Comparison of ENCODE assay signal across 8 cellular contexts in genomic region chr9:6645153-6646027, GRCh38. TPM values are rescaled to one million over a fixed set of nuclear protein-coding genes. Genes with fewer than 3 reads are reported as not detected.
DNase-seq lines count a peak whose midpoint lies in the region; ATAC-seq and TF ChIP-seq lines count a peak whose summit lies in the region.

TSS of gene GLDC (minus strand) at chr9:6645729. CDS start at chr9:6645499, 230 bp downstream.

- H3K36me3 Mint-ChIP-seq in T-cell = no peaks in the 10 kb centered on the region

- no peaks in the 10 kb centered on the region for H3K36me3 ChIP-seq in DOHH2 (ENCODE audit: control insufficient read depth, low read length)
- peaks cover 22% of the 10 kb centered on the region for H3K36me3 ChIP-seq in HUES6 (ENCODE audit: control insufficient read depth, insufficient read depth, low read length)

- no peak within 1 kb of the TSS for H3K27ac ChIP-seq in DOHH2 (ENCODE audit: low read depth, low read length)
- H3K27ac ChIP-seq in HUES6 (ENCODE audit: low read depth, low read length) = peak within 1 kb of the TSS; percentile 60; the same call in 1 of the 2 replicates
- H3K27ac ChIP-seq in caudate nucleus (ENCODE audit: low read depth, low read length) = no peak within 1 kb of the TSS

- H3K9me3 Mint-ChIP-seq in T-cell = no peaks in the 10 kb centered on the region

- H3K4me3 ChIP-seq in DOHH2 (ENCODE audit: low read length) (peak within 1 kb of the TSS; percentile 60), HUES6 (ENCODE audit: low read depth, low read length) (peak within 1 kb of the TSS; percentile 88)

- H3K9me3 ChIP-seq in DOHH2 (ENCODE audit: control insufficient read depth, insufficient read depth, low read length) (no peaks in the 10 kb centered on the region), HUES6 (ENCODE audit: control insufficient read depth, insufficient read depth, low read depth, low read length) (no peaks in the 10 kb centered on the region)

- peaks cover 20 to 24% (median 24%) of the 10 kb centered on the region in 3 donors for H3K4me1 Mint-ChIP-seq in T-cell

- DNase-seq in T-cell (peak in 29 of 34 experiments; percentile 4 to 51 (median 22)), caudate nucleus (lab: John Stamatoyannopoulos, UW) (peak in 51 of 61 donors; percentile 3 to 78 (median 32)), kidney glomerular epithelial cell (lab: John Stamatoyannopoulos, UW) (peak; percentile 70), AG08396 (ENCODE audit: low spot score) (no peak)
- DNase-seq in stimulated activated CD4-positive, alpha-beta T cell treated with anti-CD3 and anti-CD28 coated beads, Interleukin-1b, Interleukin-23, amount 100 ng/mL, for 24 hours (ENCODE audit: low read depth in 4 of 4, low spot score in 1 of 4) = peak in 3 of 4 experiments; percentile 9 to 38 (median 28)

- POLR2A ChIA-PET in T-cell (lab: Charles Lee) = interaction anchor here in 1 of 2 donors (0.5 kb wide), 1 partner anchor 110 kb away, joined by 8 read pairs; no protein-coding TSS in a partner anchor

- no peaks in the 10 kb centered on the region for H3F3A ChIP-seq in DOHH2 (ENCODE audit: control insufficient read depth, insufficient read depth)

- H3K4me2 ChIP-seq in DOHH2 (ENCODE audit: low read length) = peak within 1 kb of the TSS; percentile 44

- CTCF ChIA-PET in T-cell (lab: Charles Lee) = interaction anchor here (0.6 to 0.7 kb wide), 3 partner anchors 47 to 185 kb away, joined by 3 to 4 read pairs (median 3); no protein-coding TSS in a partner anchor

- TF ChIP-seq CTCF in DOHH2 (IDR thresholded peaks at IDR 0.05; ENCODE audit: low read depth, low read length, poor library complexity, severe bottlenecking) = no peak

- H3K4me3 Mint-ChIP-seq in T-cell = peak within 1 kb of the TSS; percentile 76 to 88 (median 83)

- no peaks in the 10 kb centered on the region for H3K79me2 ChIP-seq in DOHH2 (ENCODE audit: control insufficient read depth, low read length)

- peak within 1 kb of the TSS in 1 of 2 donors; percentile 76 for H3K27ac Mint-ChIP-seq in T-cell

- H4K20me1 ChIP-seq in DOHH2 (ENCODE audit: control insufficient read depth, insufficient read depth, low read depth, low read length) = no peaks in the 10 kb centered on the region

- no peaks in the 10 kb centered on the region for H3K4me1 ChIP-seq in DOHH2 (ENCODE audit: control insufficient read depth, low read length)
- H3K4me1 ChIP-seq in HUES6 (ENCODE audit: control insufficient read depth, insufficient read depth, low read length) = peaks cover 19% of the 10 kb centered on the region

- H3K9ac ChIP-seq in HUES6 (ENCODE audit: low read length) = peak within 1 kb of the TSS; percentile 75

- peaks cover 52% of the 10 kb centered on the region for H3K27me3 ChIP-seq in DOHH2 (ENCODE audit: control insufficient read depth, low read length)
- peaks cover 23% of the 10 kb centered on the region; the same call in 1 of the 2 replicates for H3K27me3 ChIP-seq in HUES6 (ENCODE audit: control insufficient read depth, insufficient read depth, low read length)

- no peaks in the 10 kb centered on the region for H3K9me2 ChIP-seq in DOHH2 (replicated peaks; ENCODE audit: control insufficient read depth, low read length)

- ATAC-seq in GM21423 (IDR thresholded peaks at IDR 0.05; ENCODE audit: unreplicated experiment) = peak; percentile 90
- ATAC-seq in T-cell (replicated peaks in 1 of 4) = peak; percentile 71 to 90 (median 82)

- peaks cover 46 to 61% of the 10 kb centered on the region in 2 donors for H3K27me3 Mint-ChIP-seq in T-cell

RNA-seq across cellular contexts. Expression of gene GLDC, which starts in this region (rescaled TPM):
- under 1 TPM; 0.21 to 0.79 (median 0.70) TPM for total RNA-seq in T-cell

Comparison
In these comparisons a context has a peak if more than half of its experiments do, and no peak if none do; other contexts are left out.
1. Peak in DNase-seq and ATAC-seq in T-cell; RNA of the gene not detected or under 1 TPM.